ENCODE assay signal across 18 cellular contexts in genomic region chr4:151857368-151857767, GRCh38.
"Had no signal": no experiment of that assay in that cellular context is flagged by ENCODE, and none has a peak within 500 bp of the region (broad histone marks: within the 10 kb centered on the region; RNA-seq: fewer than 3 reads in every experiment).

No MANE protein-coding gene starts in this region.

- H3K27ac ChIP-seq: adrenal gland, left lung, parathyroid adenoma, thyroid gland, uterus had no signal

- DNase-seq: activated CD4-positive, alpha-beta T cell treated with anti-CD3 and anti-CD28 coated beads, Interleukin-2, amount 10 ng/mL, durations not matched to agents 7 days and 5 days; activated CD8-positive, alpha-beta memory T cell treated with anti-CD3 and anti-CD28 coated beads, Interleukin-2, amount 50 U/mL, for 4 hours; activated T-cell treated with anti-CD3 and anti-CD28 coated beads, Interleukin-2, amount 50 U/mL, for 4 hours; adrenal gland; effector memory CD8-positive, alpha-beta T cell; foreskin melanocyte; glutamatergic neuron; hypothalamus; islet precursor cell; left lung; mucosa of descending colon; naive thymus-derived CD4-positive, alpha-beta T cell; stimulated activated naive B cell treated with anti-CD40 and anti-IgM and Interleukin-4, amounts not matched to agents 10 μg/mL and 1 μg/mL and 100 μg/mL, for 72 hours; thyroid gland; uterus had no signal

- H3K36me3 ChIP-seq: adrenal gland, left lung, thyroid gland, uterus had no signal

- H3K79me2 ChIP-seq: parathyroid adenoma had no signal

- H3K27ac Mint-ChIP-seq: activated CD4-positive, alpha-beta T cell treated with anti-CD3 and anti-CD28 coated beads, Interleukin-2, amount 10 ng/mL, durations not matched to agents 7 days and 5 days; activated naive CD4-positive, alpha-beta T cell treated with anti-CD3 and anti-CD28 coated beads, Interleukin-2, amount 50 U/mL, for 24 hours; dendritic cell treated with granulocyte-macrophage colony-stimulating factor and Interleukin-4, amounts not matched to agents 40 ng/mL and 50 ng/mL, for 4 days; effector memory CD8-positive, alpha-beta T cell; naive thymus-derived CD4-positive, alpha-beta T cell; stimulated activated naive B cell treated with anti-CD40 and anti-IgM and Interleukin-4, amounts not matched to agents 10 μg/mL and 1 μg/mL and 100 μg/mL, for 72 hours had no signal

- H3K36me3 Mint-ChIP-seq: activated naive CD4-positive, alpha-beta T cell treated with anti-CD3 and anti-CD28 coated beads, Interleukin-2, amount 50 U/mL, for 24 hours; naive thymus-derived CD4-positive, alpha-beta T cell; stimulated activated naive B cell treated with anti-CD40 and anti-IgM and Interleukin-4, amounts not matched to agents 10 μg/mL and 1 μg/mL and 100 μg/mL, for 72 hours had no signal

- H3K9ac ChIP-seq: parathyroid adenoma had no signal

- H3K4me3 Mint-ChIP-seq: activated CD4-positive, alpha-beta T cell treated with anti-CD3 and anti-CD28 coated beads, Interleukin-2, amount 10 ng/mL, durations not matched to agents 7 days and 5 days; activated naive CD4-positive, alpha-beta T cell treated with anti-CD3 and anti-CD28 coated beads, Interleukin-2, amount 50 U/mL, for 24 hours; activated T-cell treated with anti-CD3 and anti-CD28 coated beads, Interleukin-2, amount 50 U/mL, for 4 hours; dendritic cell treated with granulocyte-macrophage colony-stimulating factor and Interleukin-4, amounts not matched to agents 40 ng/mL and 50 ng/mL, for 4 days; effector memory CD8-positive, alpha-beta T cell; naive thymus-derived CD4-positive, alpha-beta T cell; stimulated activated naive B cell treated with anti-CD40 and anti-IgM and Interleukin-4, amounts not matched to agents 10 μg/mL and 1 μg/mL and 100 μg/mL, for 72 hours had no signal

- H3K4me1 Mint-ChIP-seq: activated CD4-positive, alpha-beta T cell treated with anti-CD3 and anti-CD28 coated beads, Interleukin-2, amount 10 ng/mL, durations not matched to agents 7 days and 5 days; activated naive CD4-positive, alpha-beta T cell treated with anti-CD3 and anti-CD28 coated beads, Interleukin-2, amount 50 U/mL, for 24 hours had no signal

- H3K27me3 ChIP-seq: adrenal gland, thyroid gland, uterus had no signal

- H3K4me3 ChIP-seq: left lung, mucosa of descending colon, thyroid gland, uterus had no signal

- H2AFZ ChIP-seq: parathyroid adenoma had no signal

- H3K4me1 ChIP-seq: adrenal gland, parathyroid adenoma, thyroid gland, uterus had no signal

- H3K9me3 Mint-ChIP-seq: activated CD4-positive, alpha-beta T cell treated with anti-CD3 and anti-CD28 coated beads, Interleukin-2, amount 10 ng/mL, durations not matched to agents 7 days and 5 days; activated naive CD4-positive, alpha-beta T cell treated with anti-CD3 and anti-CD28 coated beads, Interleukin-2, amount 50 U/mL, for 24 hours; activated T-cell treated with anti-CD3 and anti-CD28 coated beads, Interleukin-2, amount 50 U/mL, for 4 hours; dendritic cell treated with granulocyte-macrophage colony-stimulating factor and Interleukin-4, amounts not matched to agents 40 ng/mL and 50 ng/mL, for 4 days; effector memory CD8-positive, alpha-beta T cell; stimulated activated naive B cell treated with anti-CD40 and anti-IgM and Interleukin-4, amounts not matched to agents 10 μg/mL and 1 μg/mL and 100 μg/mL, for 72 hours had no signal
